Comparison of ENCODE assay signal across 18 cellular contexts in genomic region chr3:13276438-13277129, GRCh38.
A peak's percentile ranks its signal among the peaks of the same experiment; 100 is the strongest.
DNase-seq lines count a peak whose midpoint lies in the region; ATAC-seq and TF ChIP-seq lines count a peak whose summit lies in the region.
"Had no signal": no experiment of that assay in that cellular context is flagged by ENCODE, and none has a peak within 500 bp of the region (broad histone marks: within the 10 kb centered on the region; RNA-seq: fewer than 3 reads in every experiment).

No MANE protein-coding gene starts in this region.

- TF ChIP-seq CTCF in SK-N-SH (IDR thresholded peaks at IDR 0.05) (no peak), esophagus muscularis mucosa (IDR thresholded peaks at IDR 0.05) (no peak)

- H3K9me3 ChIP-seq in SK-N-SH (no peaks in the 10 kb centered on the region), esophagus muscularis mucosa (no peaks in the 10 kb centered on the region)
- H3K9me3 ChIP-seq: A549, esophagus squamous epithelium, ovary, stomach had no signal

- TF ChIP-seq RAD21 in SK-N-SH (IDR thresholded peaks at IDR 0.05; ENCODE audit: low read length): no peak

- intact Hi-C loops in esophagus muscularis mucosa (cut with DNase I): no loop called here

- H3K27ac ChIP-seq in SK-N-SH (ENCODE audit: low read depth in 2 of 2, low read length in 1 of 2) (no peak overlapping the region), esophagus muscularis mucosa (replicated peaks in 1 of 4) (peak overlapping the region; percentile 47 to 68 (median 63)), substantia nigra (ENCODE audit: low read depth, low read length, poor library complexity, severe bottlenecking) (peak overlapping the region; percentile 51)
- H3K27ac ChIP-seq: A549, ovary had no signal

- TF ChIP-seq EP300 in SK-N-SH (IDR thresholded peaks at IDR 0.05; ENCODE audit: borderline replicate concordance in 1 of 2, low read depth in 1 of 2, low read length in 1 of 2): no peak
- TF ChIP-seq EP300 in esophagus muscularis mucosa (IDR thresholded peaks at IDR 0.05): no peak

- H4K20me1 ChIP-seq in SK-N-SH (ENCODE audit: insufficient read depth): no peaks in the 10 kb centered on the region

- TF ChIP-seq POLR2A in esophagus muscularis mucosa (IDR thresholded peaks at IDR 0.05; ENCODE audit: low read depth): no peak

- H3K9me2 ChIP-seq in SK-N-SH: no peaks in the 10 kb centered on the region

- no peaks in the 10 kb centered on the region for H3F3A ChIP-seq in SK-N-SH (replicated peaks; ENCODE audit: insufficient read depth)

- no peaks in the 10 kb centered on the region for H3K36me3 ChIP-seq in SK-N-SH (replicated peaks in 1 of 2; ENCODE audit: control insufficient read depth in 1 of 2, insufficient read depth in 2 of 2, low read length in 1 of 2)
- no peaks in the 10 kb centered on the region for H3K36me3 ChIP-seq in esophagus muscularis mucosa
- H3K36me3 ChIP-seq: esophagus squamous epithelium, ovary, stomach had no signal

- DNase-seq in SK-N-SH (peak; percentile 70), esophagus muscularis mucosa (ENCODE audit: extremely low spot score) (no peak), myocyte (ENCODE audit: low read depth) (peak; percentile 11), substantia nigra (lab: John Stamatoyannopoulos, UW) (peak in 12 of 49 donors; percentile 17 to 67 (median 40)), NCI-H2029 treated with DMSO at 0.1 percent for 48 hours (lab: John Stamatoyannopoulos, UW) (no peak), NCI-H526 treated with DMSO at 0.1 percent for 48 hours (lab: John Stamatoyannopoulos, UW) (no peak)
- DNase-seq: activated CD8-positive, alpha-beta memory T cell treated with anti-CD3 and anti-CD28 coated beads for 24 hours; CD8-positive, alpha-beta T cell; EL; esophagus squamous epithelium; KBM-7; ovary; stomach; T-helper 17 cell had no signal

- H2AFZ ChIP-seq in SK-N-SH (ENCODE audit: low read depth): no peak overlapping the region

- H3K4me1 ChIP-seq in SK-N-SH (ENCODE audit: control insufficient read depth in 1 of 2, insufficient read depth in 2 of 2, low read depth in 1 of 2, low read length in 1 of 2) (peaks cover 0 to 7% of the 10 kb centered on the region in 2 experiments; a peak in 2 of 4 replicates), esophagus muscularis mucosa (peaks cover 0 to 30% (median 25%) of the 10 kb centered on the region in 4 donors)
- H3K4me1 ChIP-seq: A549 had no signal

- POLR2A ChIA-PET in SK-N-SH (lab: Yijun Ruan, JAX): no interaction called here

- CTCF ChIA-PET in SK-N-SH (lab: Yijun Ruan, JAX): interaction anchor here (0.6 to 1.2 kb wide), 3 partner anchors 81 to 604 kb away, joined by 3 to 5 read pairs (median 4); no protein-coding TSS in a partner anchor

- H3K9ac ChIP-seq in SK-N-SH: no peak overlapping the region

- no peak overlapping the region for H3K4me3 ChIP-seq in SK-N-SH (ENCODE audit: low read depth in 2 of 2, low read length in 1 of 2)
- peak overlapping the region in 2 of 4 donors; percentile 17 to 25 for H3K4me3 ChIP-seq in esophagus muscularis mucosa
- H3K4me3 ChIP-seq: A549, ovary, stomach had no signal

- 66% methylated on average over 9 of the region's 13 CpGs for WGBS in SK-N-SH (ENCODE audit: low lambda C conversion rate)
- 44% methylated on average over 6 of the region's 13 CpGs for WGBS in esophagus muscularis mucosa

- H3K27me3 ChIP-seq in SK-N-SH (ENCODE audit: insufficient read depth): no peaks in the 10 kb centered on the region; the same call in 1 of the 2 replicates
- peaks cover 0 to 30% (median 0%) of the 10 kb centered on the region in 4 donors for H3K27me3 ChIP-seq in esophagus muscularis mucosa
- H3K27me3 ChIP-seq: ovary had no signal

- no peak for ATAC-seq in SK-N-SH treated with all-trans-retinoic acid at 6 μM for 48 hours
- ATAC-seq in GM21526 (IDR thresholded peaks at IDR 0.05; ENCODE audit: low FRiP score, unreplicated experiment): no peak
- ATAC-seq: A549; CD8-positive, alpha-beta T cell; T-helper 17 cell; WTC11 had no signal

- H3K4me2 ChIP-seq in SK-N-SH: no peak overlapping the region
- H3K4me2 ChIP-seq: A549 had no signal

- no peaks in the 10 kb centered on the region for H3K79me2 ChIP-seq in SK-N-SH (ENCODE audit: insufficient read depth)

TF ChIP-seq in SK-N-SH, 30 proteins besides CTCF, POLR2A, EP300 and RAD21:
- TF ChIP-seq POLR2AphosphoS5 (IDR thresholded peaks at IDR 0.05; ENCODE audit: low read depth, low read length): no peak
- no peak for TF ChIP-seq TAF1 (IDR thresholded peaks at IDR 0.05; ENCODE audit: borderline replicate concordance, low read depth, low read length)
- TF ChIP-seq RCOR1 (IDR thresholded peaks at IDR 0.05; ENCODE audit: low read length): no peak
- TF ChIP-seq SIN3A (IDR thresholded peaks at IDR 0.05; ENCODE audit: borderline replicate concordance, low read depth, low read length): no peak
- no peak for TF ChIP-seq JUND (IDR thresholded peaks at IDR 0.05)

TF ChIP-seq in SK-N-SH treated with all-trans-retinoic acid at 6 μM for 48 hours, 23 proteins besides CTCF, POLR2A, EP300 and RAD21:
- TF ChIP-seq GLIS3 (CRISPR knock-in tag; IDR thresholded peaks at IDR 0.05) (no peak), OSR1 (CRISPR knock-in tag; IDR thresholded peaks at IDR 0.05) (no peak), TCF4 (CRISPR knock-in tag; IDR thresholded peaks at IDR 0.05; ENCODE audit: borderline replicate concordance) (no peak), PPARA (CRISPR knock-in tag; IDR thresholded peaks at IDR 0.05; ENCODE audit: borderline replicate concordance) (no peak), ZFP30 (CRISPR knock-in tag; IDR thresholded peaks at IDR 0.05) (no peak), SNAI2 (CRISPR knock-in tag; IDR thresholded peaks at IDR 0.05) (no peak), ZNF565 (CRISPR knock-in tag; conservative IDR thresholded peaks at IDR 0.05; ENCODE audit: low read depth) (no peak), ZNF8 (CRISPR knock-in tag; IDR thresholded peaks at IDR 0.05) (no peak), ESRRG (CRISPR knock-in tag; IDR thresholded peaks at IDR 0.05) (no peak), ZC3H10 (CRISPR knock-in tag; IDR thresholded peaks at IDR 0.05) (no peak), ZFP3 (CRISPR knock-in tag; IDR thresholded peaks at IDR 0.05) (no peak), RARB (CRISPR knock-in tag; IDR thresholded peaks at IDR 0.05) (no peak), TOX (CRISPR knock-in tag; IDR thresholded peaks at IDR 0.05; ENCODE audit: borderline replicate concordance) (no peak), CSDC2 (CRISPR knock-in tag; IDR thresholded peaks at IDR 0.05) (no peak), PATZ1 (CRISPR knock-in tag; IDR thresholded peaks at IDR 0.05; ENCODE audit: borderline replicate concordance) (no peak), ZNF70 (CRISPR knock-in tag; IDR thresholded peaks at IDR 0.05) (no peak), ISL1 (CRISPR knock-in tag; IDR thresholded peaks at IDR 0.05) (no peak), CREB5 (CRISPR knock-in tag; IDR thresholded peaks at IDR 0.05; ENCODE audit: low read depth) (no peak), ARNTL (CRISPR knock-in tag; IDR thresholded peaks at IDR 0.05; ENCODE audit: borderline replicate concordance, low read depth) (no peak)

Comparison
In these comparisons a context has a peak if more than half of its experiments do, and no peak if none do; other contexts are left out.
1. DNase-seq: peak in SK-N-SH (single experiment) and myocyte (single experiment); none in esophagus muscularis mucosa (single experiment), NCI-H2029 treated with DMSO at 0.1 percent for 48 hours (single experiment) and NCI-H526 treated with DMSO at 0.1 percent for 48 hours (single experiment).
2. H3K27ac ChIP-seq: peak in esophagus muscularis mucosa (4 of 4) and substantia nigra (single experiment); none in SK-N-SH (0 of 2).